15 cellular contexts compared by ENCODE assay signal in genomic region chr13:81184556-81185265, GRCh38.
DNase-seq lines count a peak whose midpoint lies in the region; ATAC-seq, FAIRE-seq and TF ChIP-seq lines count a peak whose summit lies in the region.
"Had no signal": no experiment of that assay in that cellular context is flagged by ENCODE, and none has a peak within 500 bp of the region (broad histone marks: within the 10 kb centered on the region; RNA-seq: fewer than 3 reads in every experiment).

No MANE protein-coding gene starts in this region.

- no peaks in the 10 kb centered on the region for H3K9me3 ChIP-seq in SJCRH30 (replicated peaks)
- H3K9me3 ChIP-seq in endothelial cell of umbilical vein (replicated peaks; ENCODE audit: control insufficient read depth, insufficient read depth, low read length): no peaks in the 10 kb centered on the region

- ATAC-seq in HG03457 (IDR thresholded peaks at IDR 0.05; ENCODE audit: unreplicated experiment): no peak
- ATAC-seq: CD8-positive, alpha-beta T cell; SK-N-SH treated with all-trans-retinoic acid at 6 μM for 48 hours had no signal

- POLR2A ChIA-PET in endothelial cell of umbilical vein (lab: Charles Lee): no interaction called here

- CTCF ChIA-PET in endothelial cell of umbilical vein (lab: Charles Lee): no interaction called here

- dilution Hi-C loops in endothelial cell of umbilical vein (cut with MboI; ENCODE audit: extremely low pct_ligation_motif_present, low sequenced_read_pairs): no loop called here

- H3K4me3 ChIP-seq in SJCRH30: no peak overlapping the region
- no peak overlapping the region for H3K4me3 ChIP-seq in endothelial cell of umbilical vein (replicated peaks in 1 of 3; ENCODE audit: insufficient read depth in 1 of 3, low read depth in 1 of 3, low read length in 3 of 3)
- no peak overlapping the region for H3K4me3 ChIP-seq in skeletal muscle cell (ENCODE audit: low read depth, low read length)

- no peak overlapping the region for H2AFZ ChIP-seq in endothelial cell of umbilical vein (ENCODE audit: low read depth, low read length)

- intact Hi-C loops in endothelial cell of umbilical vein (cut with micrococcal nuclease): no loop called here

- H3K4me1 ChIP-seq in SJCRH30 (peaks cover 25% of the 10 kb centered on the region), endothelial cell of umbilical vein (ENCODE audit: control insufficient read depth, extremely low read depth, insufficient read depth, low read length) (no peaks in the 10 kb centered on the region)

- FAIRE-seq in endothelial cell of umbilical vein (lab: Jason Lieb, UNC): no peak
- FAIRE-seq: H54 had no signal

- H3K27ac ChIP-seq in SJCRH30 (peak overlapping the region; percentile 25), endothelial cell of umbilical vein (ENCODE audit: insufficient read depth, low read depth, low read length) (no peak overlapping the region)

- no peaks in the 10 kb centered on the region for H3K79me2 ChIP-seq in endothelial cell of umbilical vein (ENCODE audit: control insufficient read depth, insufficient read depth, low read length)

- DNase-seq in ELR (ENCODE audit: low read depth) (peak; percentile 68), SJCRH30 (peak; percentile 40 to 65), endothelial cell of umbilical vein (ENCODE audit: low read depth, low spot score) (no peak), skeletal muscle cell (ENCODE audit: low read depth) (peak; percentile 12), DMS53 treated with DMSO at 0.1 percent for 48 hours (lab: John Stamatoyannopoulos, UW; ENCODE audit: unreplicated experiment) (no peak), activated gamma-delta T cell treated with Interleukin-2 at 50 U/mL for 16 hours (no peak)
- DNase-seq: CD8-positive, alpha-beta T cell; KBM-7; NCI-H1092 treated with DMSO at 0.1 percent for 48 hours; NCI-H1694 treated with DMSO at 0.1 percent for 48 hours; NCI-H774; Right ventricle myocardium superior had no signal

- H3K36me3 ChIP-seq in SJCRH30 (no peaks in the 10 kb centered on the region), endothelial cell of umbilical vein (ENCODE audit: control insufficient read depth in 2 of 2, extremely low read depth in 1 of 2, insufficient read depth in 2 of 2, low read length in 2 of 2) (no peaks in the 10 kb centered on the region)

- H3K9ac ChIP-seq in endothelial cell of umbilical vein (replicated peaks; ENCODE audit: extremely low read depth, insufficient read depth, low read length): no peak overlapping the region

- no peak for TF ChIP-seq POLR2A in endothelial cell of umbilical vein (IDR thresholded peaks at IDR 0.05; ENCODE audit: low read depth, low read length)

- H3K27me3 ChIP-seq in SJCRH30 (no peaks in the 10 kb centered on the region), endothelial cell of umbilical vein (ENCODE audit: control insufficient read depth in 2 of 2, insufficient read depth in 2 of 2, low read length in 2 of 2) (no peaks in the 10 kb centered on the region)

- no TSS peak for BruUV-seq in endothelial cell of umbilical vein (replicated peaks; lab: Mats Ljungman, UMichigan)

- no peaks in the 10 kb centered on the region for H4K20me1 ChIP-seq in endothelial cell of umbilical vein (replicated peaks; ENCODE audit: control insufficient read depth, extremely low read depth, insufficient read depth, low read length)

- TF ChIP-seq CTCF in endothelial cell of umbilical vein (IDR thresholded peaks at IDR 0.05; ENCODE audit: extremely low read depth in 1 of 2, insufficient read depth in 1 of 2, low read depth in 1 of 2, low read length in 2 of 2): no peak

- H3K4me2 ChIP-seq in endothelial cell of umbilical vein (ENCODE audit: insufficient read depth, low read length): no peak overlapping the region

- H3K9me1 ChIP-seq in endothelial cell of umbilical vein (replicated peaks; ENCODE audit: control insufficient read depth, extremely low read depth, insufficient read depth, low read length): no peaks in the 10 kb centered on the region

TF ChIP-seq in endothelial cell of umbilical vein, 7 proteins besides CTCF, POLR2A, EP300 and RAD21:
- peak; percentile 29 for TF ChIP-seq FOS (IDR thresholded peaks at IDR 0.05; ENCODE audit: borderline replicate concordance, insufficient read depth, low read length)
- no peak for TF ChIP-seq POLR2AphosphoS5 (IDR thresholded peaks at IDR 0.05; ENCODE audit: insufficient read depth, low read depth, low read length)
- peak; percentile 26 for TF ChIP-seq GATA2 (IDR thresholded peaks at IDR 0.05; ENCODE audit: insufficient read depth, insufficient read length, low read depth, low read length)
- TF ChIP-seq MAX (IDR thresholded peaks at IDR 0.05; ENCODE audit: insufficient read depth, insufficient read length): no peak
- TF ChIP-seq EZH2 (IDR thresholded peaks at IDR 0.05; ENCODE audit: borderline replicate concordance, low read depth, low read length, severe bottlenecking): no peak
- no peak for TF ChIP-seq JUN (IDR thresholded peaks at IDR 0.05; ENCODE audit: borderline replicate concordance, insufficient read depth, insufficient read length, low read depth)
- TF ChIP-seq MYC (IDR thresholded peaks at IDR 0.05; ENCODE audit: low read depth, low read length): no peak

Comparison
In these comparisons a context has a peak if more than half of its experiments do, and no peak if none do; other contexts are left out.
1. DNase-seq: peak in ELR (single experiment), SJCRH30 (2 of 2) and skeletal muscle cell (single experiment); none in endothelial cell of umbilical vein (single experiment), DMS53 treated with DMSO at 0.1 percent for 48 hours (single experiment) and activated gamma-delta T cell treated with Interleukin-2 at 50 U/mL for 16 hours (single experiment).